In genomic region chrX:131802836-131803626, GRCh38 we compare ENCODE assay signal across 8 cellular contexts.
A peak's percentile ranks its signal among the peaks of the same experiment; 100 is the strongest.
DNase-seq lines count a peak whose midpoint lies in the region; ATAC-seq and TF ChIP-seq lines count a peak whose summit lies in the region.

No MANE protein-coding gene starts in this region.

- peak; percentile 36 for TF ChIP-seq CTCF in DND-41 (IDR thresholded peaks at IDR 0.05; ENCODE audit: borderline replicate concordance, extremely low read depth, low read length, poor library complexity, severe bottlenecking)
- TF ChIP-seq CTCF in tibial nerve (IDR thresholded peaks at IDR 0.05) = peak in 4 of 5 experiments; percentile 68 to 86 (median 76)

- no peak overlapping the region for H2AFZ ChIP-seq in DND-41 (ENCODE audit: low read depth, low read length)

- H3K79me2 ChIP-seq in DND-41 (ENCODE audit: insufficient read depth, low read length) = no peaks in the 10 kb centered on the region

- H3K4me1 ChIP-seq in DND-41 (ENCODE audit: insufficient read depth, low read length) = no peaks in the 10 kb centered on the region
- H3K4me1 ChIP-seq in tibial nerve = peaks cover 0 to 4% (median 0%) of the 10 kb centered on the region in 4 donors

- 69 to 99% methylated on average over 12 to 19 of the region's 19 CpGs for WGBS in tibial nerve, 2 donors

- no peak for TF ChIP-seq EP300 in tibial nerve (IDR thresholded peaks at IDR 0.05)

- no peak overlapping the region for H3K4me2 ChIP-seq in DND-41 (ENCODE audit: insufficient read depth, low read length)

- no peak for TF ChIP-seq POLR2A in tibial nerve (IDR thresholded peaks at IDR 0.05)

- H4K20me1 ChIP-seq in DND-41 (ENCODE audit: insufficient read depth, low read length) = no peaks in the 10 kb centered on the region

- H3K9ac ChIP-seq in DND-41 (ENCODE audit: low read depth, low read length) = no peak overlapping the region

- H3K27ac ChIP-seq in DND-41 (ENCODE audit: low read length) = no peak overlapping the region
- H3K27ac ChIP-seq in tibial nerve = peak overlapping the region in 1 of 4 donors; percentile 30

- intact Hi-C loops in left colon (cut with DNase I, micrococcal nuclease) = no loop called here

- in situ Hi-C loops in G401 (cut with HindIII; ENCODE audit: low sequenced_read_pairs) = no loop called here

- no peak overlapping the region for H3K4me3 ChIP-seq in DND-41 (ENCODE audit: low read depth in 1 of 2, low read length in 2 of 2)
- peak overlapping the region in 2 of 4 donors; percentile 19 to 36 for H3K4me3 ChIP-seq in tibial nerve

- no peaks in the 10 kb centered on the region for H3K27me3 ChIP-seq in DND-41 (ENCODE audit: insufficient read depth, low read length, poor library complexity)
- no peaks in the 10 kb centered on the region for H3K27me3 ChIP-seq in tibial nerve

- H3K9me3 ChIP-seq in DND-41 (ENCODE audit: insufficient read depth, low read length, severe bottlenecking) (no peaks in the 10 kb centered on the region), tibial nerve (no peaks in the 10 kb centered on the region)

- no peaks in the 10 kb centered on the region for H3K36me3 ChIP-seq in DND-41 (ENCODE audit: insufficient read depth, low read length)
- H3K36me3 ChIP-seq in tibial nerve = no peaks in the 10 kb centered on the region

- no peak for ATAC-seq in DND-41 (ENCODE audit: insufficient read depth, low read depth)
- peak; percentile 81 for ATAC-seq in GM19463 (IDR thresholded peaks at IDR 0.05; ENCODE audit: unreplicated experiment)
- ATAC-seq in left colon = peak; percentile 98

- DNase-seq in DND-41 (peak; percentile 13), NCI-H187 treated with DMSO at 0.1 percent for 48 hours (lab: John Stamatoyannopoulos, UW) (peak; percentile 14), left colon (peak; percentile 49 to 82), tibial nerve (ENCODE audit: low spot score in 2 of 2) (no peak), globus pallidus (ENCODE audit: low spot score) (no peak), G401 (ENCODE audit: low spot score) (no peak)
- peak; percentile 59 for DNase-seq in activated gamma-delta T cell treated with anti-CD3 and anti-CD28 coated beads, Interleukin-2, amount 50 U/mL, for 16 hours (ENCODE audit: low read depth)

Comparison
In these comparisons a context has a peak if more than half of its experiments do, and no peak if none do; other contexts are left out.
1. DNase-seq: peak in DND-41 (single experiment), NCI-H187 treated with DMSO at 0.1 percent for 48 hours (single experiment), activated gamma-delta T cell treated with anti-CD3 and anti-CD28 coated beads, Interleukin-2, amount 50 U/mL, for 16 hours (single experiment) and left colon (2 of 2); none in tibial nerve (0 of 2), globus pallidus (single experiment) and G401 (single experiment).